Comparison of ENCODE assay signal across 8 cellular contexts in the genomic region with DNA sequence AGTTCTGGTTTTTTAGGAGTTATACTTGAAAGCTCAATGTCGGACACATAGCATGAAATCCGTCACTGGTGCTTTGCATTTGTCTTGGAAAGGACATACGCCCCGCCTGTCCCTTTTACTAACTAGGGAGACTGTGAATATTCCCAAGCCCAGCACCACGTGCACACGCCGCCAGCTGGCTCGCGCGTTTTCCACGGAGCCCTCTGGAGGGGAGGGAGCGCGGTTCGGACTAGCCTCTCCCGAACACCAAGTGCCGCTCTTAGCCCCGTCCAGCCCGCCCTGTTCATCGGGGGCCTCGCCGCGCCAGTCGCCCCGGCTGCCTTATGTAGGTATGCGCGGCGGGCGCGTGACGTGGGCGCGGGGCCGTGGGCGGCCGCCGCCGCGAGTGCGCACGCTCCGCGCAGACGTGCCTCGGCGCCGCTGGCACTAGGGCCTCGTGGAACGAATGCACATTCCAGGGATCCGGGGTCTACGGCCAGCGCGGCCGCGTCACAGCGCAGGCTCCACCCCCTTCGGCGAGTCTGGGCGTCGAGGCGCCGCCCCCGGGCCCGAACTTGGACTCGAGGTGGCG. TPM values are rescaled to one million over a fixed set of nuclear protein-coding genes. Genes with fewer than 3 reads are reported as not detected.
DNase-seq lines count a peak whose midpoint lies in the region; ATAC-seq, FAIRE-seq and TF ChIP-seq lines count a peak whose summit lies in the region.

No MANE protein-coding gene starts in this region.

- TF ChIP-seq CTCF in left ventricle myocardium inferior (IDR thresholded peaks at IDR 0.05; ENCODE audit: borderline replicate concordance): no peak
- TF ChIP-seq CTCF in prostate gland (IDR thresholded peaks at IDR 0.05): peak in 2 of 4 experiments; percentile 28 to 42

- H3K27ac ChIP-seq in left ventricle myocardium inferior (replicated peaks) (peak overlapping the region; percentile 100), prostate gland (peak overlapping the region; percentile 98 to 99)

- FAIRE-seq in urothelium cell line (lab: Jason Lieb, UNC): peak; percentile 42

- TF ChIP-seq POLR2A in GM18505 (IDR thresholded peaks at IDR 0.05; ENCODE audit: borderline replicate concordance, extremely low read depth, insufficient read depth, insufficient read length): peak; percentile 98
- peak; percentile 92 for TF ChIP-seq POLR2A in prostate gland (IDR thresholded peaks at IDR 0.05)

- H3K4me3 ChIP-seq in left ventricle myocardium inferior (peak overlapping the region; percentile 74), prostate gland (peak overlapping the region; percentile 43 to 48)

- H3K27ac Mint-ChIP-seq in T-helper 17 cell: peak overlapping the region; percentile 100

- H3K9me3 ChIP-seq in T-helper 17 cell (ENCODE audit: control insufficient read depth, low read length, poor library complexity, severe bottlenecking) (peaks cover 6% of the 10 kb centered on the region), left ventricle myocardium inferior (replicated peaks) (no peaks in the 10 kb centered on the region), prostate gland (no peaks in the 10 kb centered on the region)

- peak overlapping the region; percentile 90 for H3K4me3 Mint-ChIP-seq in T-helper 17 cell

- H3K4me1 ChIP-seq in left ventricle myocardium inferior: peaks cover 74% of the 10 kb centered on the region
- peaks cover 9% of the 10 kb centered on the region for H3K4me1 ChIP-seq in prostate gland (replicated peaks)

- H3K27me3 ChIP-seq in left ventricle myocardium inferior (ENCODE audit: low read depth): no peaks in the 10 kb centered on the region
- H3K27me3 ChIP-seq in prostate gland (replicated peaks; ENCODE audit: insufficient read depth): no peaks in the 10 kb centered on the region

- DNase-seq in NCI-H1694 treated with DMSO at 0.1 percent for 48 hours (lab: John Stamatoyannopoulos, UW) (peak; percentile 91), T-helper 17 cell (peak; percentile 82 to 88 (median 85)), amygdala (lab: John Stamatoyannopoulos, UW) (peak; percentile 78 to 99 (median 90)), left ventricle myocardium inferior (peak; percentile 96), prostate gland (ENCODE audit: low spot score) (peak; percentile 93), urothelium cell line (ENCODE audit: low spot score) (peak; percentile 89)

- intact Hi-C loops in left ventricle myocardium inferior (cut with micrococcal nuclease): loop anchor here (2.0 kb wide), 1 partner anchor 110 kb away; no protein-coding TSS in a partner anchor
- intact Hi-C loops in prostate gland (cut with DNase I): loop anchor here (1.0 to 5.0 kb wide), 4 partner anchors 114 to 387 kb away; no protein-coding TSS in a partner anchor

- H3K27me3 Mint-ChIP-seq in T-helper 17 cell: no peaks in the 10 kb centered on the region

- under 1% methylated on average over 52 of the region's 65 CpGs for WGBS in prostate gland

- peaks cover 5% of the 10 kb centered on the region for H3K36me3 Mint-ChIP-seq in T-helper 17 cell (ENCODE audit: low read depth)

- peaks cover 58% of the 10 kb centered on the region for H3K4me1 Mint-ChIP-seq in T-helper 17 cell

- ATAC-seq in GM18505 (IDR thresholded peaks at IDR 0.05; ENCODE audit: unreplicated experiment) (peak; percentile 41), HG02885 (IDR thresholded peaks at IDR 0.05; ENCODE audit: poor library complexity, unreplicated experiment) (peak; percentile 60), T-helper 17 cell (peak; percentile 57)

- H3K36me3 ChIP-seq in left ventricle myocardium inferior: peaks cover 35% of the 10 kb centered on the region
- H3K36me3 ChIP-seq in prostate gland: peaks cover 0 to 9% of the 10 kb centered on the region in 2 donors

RNA-seq across cellular contexts. Expression of a gene that starts 0.7 kb away (rescaled TPM):
- total RNA-seq in T-helper 17 cell (100 to 1,000 TPM; 463 to 482 TPM), left ventricle myocardium inferior (126 TPM), prostate gland (100 to 1,000 TPM; 111 to 124 TPM)

Comparison
In these comparisons a context has a peak if more than half of its experiments do, and no peak if none do; other contexts are left out.
1. Peak in every context shown above with its lines: DNase-seq, ATAC-seq, H3K4me3 ChIP-seq and H3K27ac ChIP-seq.